ENCODE assay signal across 12 cellular contexts in the genomic region with DNA sequence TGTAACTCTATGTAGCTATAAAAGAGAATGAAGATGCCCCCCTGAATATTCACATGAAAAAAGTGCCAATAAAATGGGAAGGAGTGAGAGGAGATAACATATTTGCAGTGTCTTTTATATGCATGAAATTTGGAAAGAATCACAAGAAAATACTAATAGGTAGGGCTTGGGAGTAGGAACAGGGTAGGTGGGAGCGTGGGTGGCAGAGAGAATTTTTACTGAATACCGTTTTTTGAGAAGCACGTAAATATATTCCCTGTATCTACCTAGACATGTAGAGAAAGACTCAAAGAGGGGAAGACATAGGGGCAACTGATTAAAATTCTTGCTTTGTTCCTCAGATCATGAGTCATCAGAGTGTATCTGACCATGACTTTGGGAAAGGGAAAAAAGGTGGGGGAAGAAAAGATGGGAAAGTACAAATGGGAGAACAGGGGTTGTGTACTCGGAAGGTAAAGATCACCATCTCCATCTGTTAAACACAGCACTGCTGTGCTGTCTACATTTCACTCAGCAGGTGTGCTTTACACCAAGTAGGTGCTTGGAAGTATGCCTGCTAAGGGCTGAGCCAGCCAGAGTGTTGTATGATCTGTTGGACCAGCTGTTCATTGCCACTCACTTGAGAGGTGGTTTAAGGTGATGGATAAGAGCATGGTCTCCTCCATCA. TPM values are rescaled to one million over a fixed set of nuclear protein-coding genes. Genes with fewer than 3 reads are reported as not detected.
DNase-seq lines count a peak whose midpoint lies in the region; ATAC-seq and TF ChIP-seq lines count a peak whose summit lies in the region.
"Had no signal": no experiment of that assay in that cellular context is flagged by ENCODE, and none has a peak within 500 bp of the region (broad histone marks: within the 10 kb centered on the region; RNA-seq: fewer than 3 reads in every experiment).

No MANE protein-coding gene starts in this region.

- peak; percentile 37 for DNase-seq in A172 (ENCODE audit: low spot score)
- peak; percentile 52 for DNase-seq in NCI-H345 (lab: John Stamatoyannopoulos, UW)
- DNase-seq in brain microvascular endothelial cell: no peak
- DNase-seq in upper lobe of left lung: no peak
- DNase-seq in esophagus muscularis mucosa (ENCODE audit: extremely low spot score): no peak
- DNase-seq in activated naive CD4-positive, alpha-beta T cell treated with anti-CD3 and anti-CD28 coated beads, Interleukin-2, amount 10 ng/mL, durations not matched to agents 7 days and 5 days: no peak
- DNase-seq: activated naive CD4-positive, alpha-beta T cell treated with anti-CD3 and anti-CD28 coated beads for 36 hours; NCI-H1930 had no signal

- intact Hi-C loops in esophagus muscularis mucosa (cut with DNase I): no loop called here

- H3K36me3 Mint-ChIP-seq in activated naive CD4-positive, alpha-beta T cell treated with anti-CD3 and anti-CD28 coated beads, Interleukin-2, amount 10 ng/mL, durations not matched to agents 7 days and 5 days: no peaks in the 10 kb centered on the region

- no peak overlapping the region for H3K4me3 ChIP-seq in brain microvascular endothelial cell (ENCODE audit: low read depth, low read length)
- no peak overlapping the region for H3K4me3 ChIP-seq in upper lobe of left lung
- H3K4me3 ChIP-seq in esophagus muscularis mucosa: no peak overlapping the region

- H3K9me3 ChIP-seq in upper lobe of left lung: no peaks in the 10 kb centered on the region
- H3K9me3 ChIP-seq in esophagus muscularis mucosa: no peaks in the 10 kb centered on the region

- H3K27ac ChIP-seq in brain microvascular endothelial cell (peak overlapping the region; percentile 54), upper lobe of left lung (no peak overlapping the region), esophagus muscularis mucosa (replicated peaks in 1 of 4) (no peak overlapping the region)

- no peak overlapping the region for H3K4me3 Mint-ChIP-seq in activated naive CD4-positive, alpha-beta T cell treated with anti-CD3 and anti-CD28 coated beads, Interleukin-2, amount 10 ng/mL, durations not matched to agents 7 days and 5 days
- H3K4me3 Mint-ChIP-seq: activated naive CD4-positive, alpha-beta T cell treated with anti-CD3 and anti-CD28 coated beads for 36 hours; B cell; nephron had no signal

- no peak overlapping the region for H3K27ac Mint-ChIP-seq in activated naive CD4-positive, alpha-beta T cell treated with anti-CD3 and anti-CD28 coated beads, Interleukin-2, amount 10 ng/mL, durations not matched to agents 7 days and 5 days
- H3K27ac Mint-ChIP-seq: activated naive CD4-positive, alpha-beta T cell treated with anti-CD3 and anti-CD28 coated beads for 36 hours; B cell; nephron had no signal

- no peaks in the 10 kb centered on the region for H3K4me1 Mint-ChIP-seq in activated naive CD4-positive, alpha-beta T cell treated with anti-CD3 and anti-CD28 coated beads, Interleukin-2, amount 10 ng/mL, durations not matched to agents 7 days and 5 days
- H3K4me1 Mint-ChIP-seq: B cell had no signal

- H3K27me3 ChIP-seq in brain microvascular endothelial cell (replicated peaks) (no peaks in the 10 kb centered on the region), upper lobe of left lung (no peaks in the 10 kb centered on the region), esophagus muscularis mucosa (peaks cover 0 to 23% (median 0%) of the 10 kb centered on the region in 4 donors)

- CTCF ChIA-PET in activated naive CD4-positive, alpha-beta T cell treated with anti-CD3 and anti-CD28 coated beads, Interleukin-2, amount 10 ng/mL, durations not matched to agents 7 days and 5 days (lab: Charles Lee): no interaction called here

- TF ChIP-seq CTCF in brain microvascular endothelial cell (IDR thresholded peaks at IDR 0.05; ENCODE audit: low read depth, low read length, missing control alignments) (no peak), upper lobe of left lung (IDR thresholded peaks at IDR 0.05) (no peak), esophagus muscularis mucosa (IDR thresholded peaks at IDR 0.05) (no peak)

- TF ChIP-seq POLR2A in upper lobe of left lung (IDR thresholded peaks at IDR 0.05) (no peak), esophagus muscularis mucosa (IDR thresholded peaks at IDR 0.05; ENCODE audit: low read depth) (no peak)

- 90 to 99% methylated on average over 4 of the region's 4 CpGs for WGBS in upper lobe of left lung, 2 donors
- WGBS in esophagus muscularis mucosa: 86% methylated on average over 4 of the region's 4 CpGs

- TF ChIP-seq EP300 in upper lobe of left lung (IDR thresholded peaks at IDR 0.05) (no peak), esophagus muscularis mucosa (IDR thresholded peaks at IDR 0.05) (no peak)

- ATAC-seq in GM19463 (IDR thresholded peaks at IDR 0.05; ENCODE audit: unreplicated experiment) (peak; percentile 2), HG02678 (IDR thresholded peaks at IDR 0.05; ENCODE audit: unreplicated experiment) (no peak), upper lobe of left lung (ENCODE audit: low FRiP score in 2 of 2) (no peak)

- peaks cover 0 to 7% (median 1%) of the 10 kb centered on the region in 4 donors for H3K4me1 ChIP-seq in upper lobe of left lung
- H3K4me1 ChIP-seq in esophagus muscularis mucosa: no peaks in the 10 kb centered on the region

- peaks cover 21% of the 10 kb centered on the region for H3K27me3 Mint-ChIP-seq in activated naive CD4-positive, alpha-beta T cell treated with anti-CD3 and anti-CD28 coated beads, Interleukin-2, amount 10 ng/mL, durations not matched to agents 7 days and 5 days

- in situ Hi-C loops in brain microvascular endothelial cell (cut with HindIII; ENCODE audit: low pct_ligation_motif_present, low sequenced_read_pairs): no loop called here

- H3K9me3 Mint-ChIP-seq in activated naive CD4-positive, alpha-beta T cell treated with anti-CD3 and anti-CD28 coated beads, Interleukin-2, amount 10 ng/mL, durations not matched to agents 7 days and 5 days: no peaks in the 10 kb centered on the region
- H3K9me3 Mint-ChIP-seq: activated naive CD4-positive, alpha-beta T cell treated with anti-CD3 and anti-CD28 coated beads for 36 hours; nephron had no signal

- H3K36me3 ChIP-seq in brain microvascular endothelial cell (replicated peaks): no peaks in the 10 kb centered on the region
- no peaks in the 10 kb centered on the region for H3K36me3 ChIP-seq in upper lobe of left lung
- H3K36me3 ChIP-seq in esophagus muscularis mucosa: no peaks in the 10 kb centered on the region

RNA-seq across cellular contexts. Expression of a gene that starts 16.0 kb away (rescaled TPM):
- 2.5 and 5.3 TPM in 2 replicates for total RNA-seq in A172 (2014; rRNA removed; shearing (Covaris generic))
- total RNA-seq in upper lobe of left lung (10 to 100 TPM; 18.9 to 40.5 (median 27.6) TPM), esophagus muscularis mucosa (1 to 10 TPM; 1.7 to 9.6 (median 3.1) TPM)

RNA-seq across cellular contexts. Expression of a gene that starts 22.8 kb away (rescaled TPM):
- 121 TPM in 2 replicates for total RNA-seq in A172 (2014; rRNA removed; shearing (Covaris generic))
- total RNA-seq in upper lobe of left lung: 10 to 100 TPM; 23.1 to 84.3 (median 49.9) TPM
- total RNA-seq in esophagus muscularis mucosa: 10 to 100 TPM; 18.3 to 45.5 (median 27.7) TPM

Comparison
In these comparisons a context has a peak if more than half of its experiments do, and no peak if none do; other contexts are left out.
1. DNase-seq: peak in A172 (single experiment) and NCI-H345 (single experiment); none in brain microvascular endothelial cell (single experiment), upper lobe of left lung (0 of 2), esophagus muscularis mucosa (single experiment) and activated naive CD4-positive, alpha-beta T cell treated with anti-CD3 and anti-CD28 coated beads, Interleukin-2, amount 10 ng/mL, durations not matched to agents 7 days and 5 days (single experiment).